ENCODE assay signal across 18 cellular contexts in genomic region chr4:99921174-99921573, GRCh38. TPM values are rescaled to one million over a fixed set of nuclear protein-coding genes. Genes with fewer than 3 reads are reported as not detected.
A peak's percentile ranks its signal among the peaks of the same experiment; 100 is the strongest.
DNase-seq lines count a peak whose midpoint lies in the region; ATAC-seq and TF ChIP-seq lines count a peak whose summit lies in the region.
"Had no signal": no experiment of that assay in that cellular context is flagged by ENCODE, and none has a peak within 500 bp of the region (broad histone marks: within the 10 kb centered on the region; RNA-seq: fewer than 3 reads in every experiment).

No MANE protein-coding gene starts in this region.

- peak overlapping the region; percentile 53 for H3K27ac Mint-ChIP-seq in activated CD4-positive, alpha-beta T cell treated with anti-CD3 and anti-CD28 coated beads for 36 hours
- peak overlapping the region; percentile 91 for H3K27ac Mint-ChIP-seq in activated naive CD4-positive, alpha-beta T cell treated with anti-CD3 and anti-CD28 coated beads, Interleukin-2, amount 50 U/mL, for 24 hours
- H3K27ac Mint-ChIP-seq in activated CD8-positive, alpha-beta T cell treated with anti-CD3 and anti-CD28 coated beads, Interleukin-2, amount 10 ng/mL, durations not matched to agents 7 days and 5 days = peak overlapping the region; percentile 21
- H3K27ac Mint-ChIP-seq in naive thymus-derived CD4-positive, alpha-beta T cell = peak overlapping the region; percentile 62 to 88 (median 78)
- no peak overlapping the region for H3K27ac Mint-ChIP-seq in osteocyte (ENCODE audit: unreplicated experiment)
- H3K27ac Mint-ChIP-seq: GM23338 had no signal

- TF ChIP-seq CTCF in osteocyte (IDR thresholded peaks at IDR 0.05) = no peak

- H3K36me3 ChIP-seq in naive thymus-derived CD4-positive, alpha-beta T cell (ENCODE audit: control insufficient read depth in 2 of 3, insufficient read depth in 3 of 3, low read length in 3 of 3) = peaks cover 0 to 16% (median 0%) of the 10 kb centered on the region in 3 experiments

- peaks cover 44% of the 10 kb centered on the region for H3K36me3 Mint-ChIP-seq in activated CD4-positive, alpha-beta T cell treated with anti-CD3 and anti-CD28 coated beads for 36 hours (ENCODE audit: low read depth)
- peaks cover 27% of the 10 kb centered on the region for H3K36me3 Mint-ChIP-seq in activated naive CD4-positive, alpha-beta T cell treated with anti-CD3 and anti-CD28 coated beads, Interleukin-2, amount 50 U/mL, for 24 hours
- H3K36me3 Mint-ChIP-seq in activated CD8-positive, alpha-beta T cell treated with anti-CD3 and anti-CD28 coated beads, Interleukin-2, amount 10 ng/mL, durations not matched to agents 7 days and 5 days (ENCODE audit: low read depth) = peaks cover 46% of the 10 kb centered on the region
- H3K36me3 Mint-ChIP-seq in naive thymus-derived CD4-positive, alpha-beta T cell = peaks cover 12 to 47% (median 36%) of the 10 kb centered on the region in 5 donors
- peaks cover 34% of the 10 kb centered on the region for H3K36me3 Mint-ChIP-seq in osteocyte (ENCODE audit: unreplicated experiment)

- no peak overlapping the region for H3K27ac ChIP-seq in naive thymus-derived CD4-positive, alpha-beta T cell (ENCODE audit: low read depth, low read length)

- peaks cover 14% of the 10 kb centered on the region for H3K4me1 Mint-ChIP-seq in activated CD4-positive, alpha-beta T cell treated with anti-CD3 and anti-CD28 coated beads for 36 hours
- peaks cover 23% of the 10 kb centered on the region for H3K4me1 Mint-ChIP-seq in activated naive CD4-positive, alpha-beta T cell treated with anti-CD3 and anti-CD28 coated beads, Interleukin-2, amount 50 U/mL, for 24 hours
- H3K4me1 Mint-ChIP-seq in activated CD8-positive, alpha-beta T cell treated with anti-CD3 and anti-CD28 coated beads, Interleukin-2, amount 10 ng/mL, durations not matched to agents 7 days and 5 days (ENCODE audit: low read depth) = peaks cover 23% of the 10 kb centered on the region
- H3K4me1 Mint-ChIP-seq in naive thymus-derived CD4-positive, alpha-beta T cell = peaks cover 13 to 51% (median 22%) of the 10 kb centered on the region in 7 donors
- no peaks in the 10 kb centered on the region for H3K4me1 Mint-ChIP-seq in osteocyte (ENCODE audit: unreplicated experiment)
- H3K4me1 Mint-ChIP-seq: GM23338 had no signal

- intact Hi-C loops in activated CD4-positive, alpha-beta T cell treated with anti-CD3 and anti-CD28 coated beads for 36 hours (cut with DNase I, micrococcal nuclease) = no loop called here
- intact Hi-C loops in naive thymus-derived CD4-positive, alpha-beta T cell (cut with micrococcal nuclease) = loop anchor here in 1 of 2 donors (2.0 kb wide), 2 partner anchors 14 to 16 kb away; no protein-coding TSS in a partner anchor

- CTCF ChIA-PET in activated CD4-positive, alpha-beta T cell treated with anti-CD3 and anti-CD28 coated beads for 36 hours (lab: Charles Lee) = interaction anchor here (1.1 kb wide), 1 partner anchor 20 kb away, joined by 3 read pairs; no protein-coding TSS in a partner anchor
- CTCF ChIA-PET in activated CD8-positive, alpha-beta T cell treated with anti-CD3 and anti-CD28 coated beads, Interleukin-2, amount 10 ng/mL, durations not matched to agents 7 days and 5 days (lab: Charles Lee) = interaction anchor here (1.0 to 2.1 kb wide), 2 partner anchors 19 to 27 kb away, joined by 4 to 6 read pairs; no protein-coding TSS in a partner anchor
- CTCF ChIA-PET in naive thymus-derived CD4-positive, alpha-beta T cell (lab: Charles Lee) = interaction anchor here (0.7 to 1.1 kb wide), 2 partner anchors 28 to 358 kb away, joined by 3 read pairs; no protein-coding TSS in a partner anchor

- peaks cover 4% of the 10 kb centered on the region for H3K9me3 Mint-ChIP-seq in activated CD4-positive, alpha-beta T cell treated with anti-CD3 and anti-CD28 coated beads for 36 hours (ENCODE audit: low read depth)
- peaks cover 12% of the 10 kb centered on the region for H3K9me3 Mint-ChIP-seq in activated naive CD4-positive, alpha-beta T cell treated with anti-CD3 and anti-CD28 coated beads, Interleukin-2, amount 50 U/mL, for 24 hours
- H3K9me3 Mint-ChIP-seq in activated CD8-positive, alpha-beta T cell treated with anti-CD3 and anti-CD28 coated beads, Interleukin-2, amount 10 ng/mL, durations not matched to agents 7 days and 5 days (ENCODE audit: insufficient read depth) = no peaks in the 10 kb centered on the region
- peaks cover 0 to 13% (median 7%) of the 10 kb centered on the region in 11 donors for H3K9me3 Mint-ChIP-seq in naive thymus-derived CD4-positive, alpha-beta T cell
- H3K9me3 Mint-ChIP-seq in osteocyte (ENCODE audit: unreplicated experiment) = peaks cover 10% of the 10 kb centered on the region
- H3K9me3 Mint-ChIP-seq: GM23338 had no signal

- ATAC-seq in activated CD4-positive, alpha-beta T cell treated with anti-CD3 and anti-CD28 coated beads for 36 hours = peak; percentile 90
- ATAC-seq in activated CD8-positive, alpha-beta T cell treated with anti-CD3 and anti-CD28 coated beads, Interleukin-2, amount 10 ng/mL, durations not matched to agents 7 days and 5 days = peak; percentile 84
- peak; percentile 89 for ATAC-seq in naive thymus-derived CD4-positive, alpha-beta T cell
- ATAC-seq: GM23338, HCT116 had no signal

- H3K27me3 ChIP-seq in naive thymus-derived CD4-positive, alpha-beta T cell (ENCODE audit: control insufficient read depth in 2 of 2, insufficient read depth in 2 of 2, low read length in 2 of 2) = no peaks in the 10 kb centered on the region

- no peaks in the 10 kb centered on the region for H3K27me3 Mint-ChIP-seq in activated CD4-positive, alpha-beta T cell treated with anti-CD3 and anti-CD28 coated beads for 36 hours
- H3K27me3 Mint-ChIP-seq in activated naive CD4-positive, alpha-beta T cell treated with anti-CD3 and anti-CD28 coated beads, Interleukin-2, amount 50 U/mL, for 24 hours = no peaks in the 10 kb centered on the region
- H3K27me3 Mint-ChIP-seq in activated CD8-positive, alpha-beta T cell treated with anti-CD3 and anti-CD28 coated beads, Interleukin-2, amount 10 ng/mL, durations not matched to agents 7 days and 5 days (ENCODE audit: low read depth) = no peaks in the 10 kb centered on the region
- H3K27me3 Mint-ChIP-seq in naive thymus-derived CD4-positive, alpha-beta T cell = no peaks in the 10 kb centered on the region
- no peaks in the 10 kb centered on the region for H3K27me3 Mint-ChIP-seq in osteocyte (ENCODE audit: unreplicated experiment)

- peaks cover 0 to 4% (median 0%) of the 10 kb centered on the region in 3 experiments for H3K9me3 ChIP-seq in naive thymus-derived CD4-positive, alpha-beta T cell (ENCODE audit: control insufficient read depth in 2 of 3, low read length in 3 of 3)

- POLR2A ChIA-PET in activated CD4-positive, alpha-beta T cell treated with anti-CD3 and anti-CD28 coated beads for 36 hours (lab: Charles Lee) = no interaction called here
- POLR2A ChIA-PET in activated CD8-positive, alpha-beta T cell treated with anti-CD3 and anti-CD28 coated beads, Interleukin-2, amount 10 ng/mL, durations not matched to agents 7 days and 5 days (lab: Charles Lee) = interaction anchor here (1.1 to 2.3 kb wide), 2 partner anchors 25 to 28 kb away, joined by 3 to 9 read pairs; partner anchors contain the start of gene DNAJB14
- POLR2A ChIA-PET in naive thymus-derived CD4-positive, alpha-beta T cell (lab: Charles Lee) = interaction anchor here (1.2 to 2.0 kb wide), 4 partner anchors 14 to 74 kb away, joined by 3 to 10 read pairs (median 4); partner anchors contain the start of genes DNAJB14 and H2AZ1

- peak; percentile 15 for DNase-seq in activated CD4-positive, alpha-beta T cell treated with anti-CD3 and anti-CD28 coated beads for 36 hours
- DNase-seq in activated CD4-positive, alpha-beta T cell treated with anti-CD3 and anti-CD28 coated beads, Interleukin-2, amount 50 U/mL, for 4 hours = no peak
- no peak for DNase-seq in activated naive CD4-positive, alpha-beta T cell treated with Interleukin-2 at 50 U/mL for 16 hours
- peak; percentile 28 for DNase-seq in activated CD8-positive, alpha-beta T cell treated with anti-CD3 and anti-CD28 coated beads, Interleukin-2, amount 10 ng/mL, durations not matched to agents 7 days and 5 days
- peak in 7 of 9 donors; percentile 8 to 59 (median 34) for DNase-seq in naive thymus-derived CD4-positive, alpha-beta T cell
- DNase-seq in osteocyte (ENCODE audit: extremely low spot score, unreplicated experiment) = no peak
- DNase-seq in GDM1 (lab: John Stamatoyannopoulos, UW) = no peak
- DNase-seq: GF-D8; IMR-90; Kasumi-1; MM.1S; NCI-H1092 treated with DMSO at 0.1 percent for 48 hours; NCI-H1694; NCI-H526 treated with DMSO at 0.1 percent for 48 hours; NK-92 treated with Interleukin-12 subunit alpha and Interleukin-12 subunit beta, amount 100 ng/mL, for 24 hours had no signal

- peaks cover 0 to 4% of the 10 kb centered on the region in 2 donors for H3K4me1 ChIP-seq in naive thymus-derived CD4-positive, alpha-beta T cell (ENCODE audit: control insufficient read depth in 2 of 2, insufficient read depth in 2 of 2, low read length in 2 of 2)

- no peak overlapping the region for H3K4me3 ChIP-seq in naive thymus-derived CD4-positive, alpha-beta T cell (ENCODE audit: low read length)
- H3K4me3 ChIP-seq: GM23338 had no signal

- no peak overlapping the region for H3K4me3 Mint-ChIP-seq in activated CD4-positive, alpha-beta T cell treated with anti-CD3 and anti-CD28 coated beads for 36 hours
- peak overlapping the region; percentile 52 for H3K4me3 Mint-ChIP-seq in activated naive CD4-positive, alpha-beta T cell treated with anti-CD3 and anti-CD28 coated beads, Interleukin-2, amount 50 U/mL, for 24 hours
- no peak overlapping the region for H3K4me3 Mint-ChIP-seq in activated CD8-positive, alpha-beta T cell treated with anti-CD3 and anti-CD28 coated beads, Interleukin-2, amount 10 ng/mL, durations not matched to agents 7 days and 5 days
- H3K4me3 Mint-ChIP-seq in naive thymus-derived CD4-positive, alpha-beta T cell = peak overlapping the region; percentile 1 to 67 (median 42)
- no peak overlapping the region for H3K4me3 Mint-ChIP-seq in osteocyte (ENCODE audit: unreplicated experiment)
- H3K4me3 Mint-ChIP-seq: GM23338 had no signal

RNA-seq across cellular contexts. Expression of gene DNAJB14, which starts 25.2 kb away (rescaled TPM):
- total RNA-seq in activated CD4-positive, alpha-beta T cell treated with anti-CD3 and anti-CD28 coated beads for 36 hours = 10 to 100 TPM; 29.9 to 46.2 TPM
- total RNA-seq in activated CD8-positive, alpha-beta T cell treated with anti-CD3 and anti-CD28 coated beads, Interleukin-2, amount 10 ng/mL, durations not matched to agents 7 days and 5 days = 10 to 100 TPM; 52.7 to 54.6 TPM
- total RNA-seq in naive thymus-derived CD4-positive, alpha-beta T cell = 10 to 100 TPM; 49.7 to 80.5 (median 54.2) TPM
- 10 to 100 TPM; 51.1 to 60.4 TPM for polyA plus RNA-seq in naive thymus-derived CD4-positive, alpha-beta T cell
- 49.2 and 56.5 TPM in 2 replicates for total RNA-seq in osteocyte

RNA-seq across cellular contexts. Expression of gene LAMTOR3, which starts 26.9 kb away (rescaled TPM):
- total RNA-seq in activated CD4-positive, alpha-beta T cell treated with anti-CD3 and anti-CD28 coated beads for 36 hours = 10 to 100 TPM; 28.5 to 30.4 TPM
- 10 to 100 TPM; 26.8 to 28.8 TPM for total RNA-seq in activated CD8-positive, alpha-beta T cell treated with anti-CD3 and anti-CD28 coated beads, Interleukin-2, amount 10 ng/mL, durations not matched to agents 7 days and 5 days
- 10 to 100 TPM; 20.1 to 32.6 (median 27.4) TPM for total RNA-seq in naive thymus-derived CD4-positive, alpha-beta T cell
- polyA plus RNA-seq in naive thymus-derived CD4-positive, alpha-beta T cell = 10 to 100 TPM; 36.5 to 37.0 TPM
- total RNA-seq in osteocyte = 38.2 and 44.7 TPM in 2 replicates

RNA-seq across cellular contexts. Expression of gene H2AZ1, which starts 28.9 kb away (rescaled TPM):
- 100 to 1,000 TPM; 376 to 809 TPM for total RNA-seq in activated CD4-positive, alpha-beta T cell treated with anti-CD3 and anti-CD28 coated beads for 36 hours
- 100 to 1,000 TPM; 603 to 643 TPM for total RNA-seq in activated CD8-positive, alpha-beta T cell treated with anti-CD3 and anti-CD28 coated beads, Interleukin-2, amount 10 ng/mL, durations not matched to agents 7 days and 5 days
- 100 to 1,000 TPM in 3 of 5 experiments, 10 to 100 TPM in 2; 82.2 to 407 (median 123) TPM for total RNA-seq in naive thymus-derived CD4-positive, alpha-beta T cell
- polyA plus RNA-seq in naive thymus-derived CD4-positive, alpha-beta T cell = 100 to 1,000 TPM; 381 to 414 TPM
- 192 and 198 TPM in 2 replicates for total RNA-seq in osteocyte

Comparison
In these comparisons a context has a peak if more than half of its experiments do, and no peak if none do; other contexts are left out.
1. DNase-seq: peak in activated CD4-positive, alpha-beta T cell treated with anti-CD3 and anti-CD28 coated beads for 36 hours (single experiment), activated CD8-positive, alpha-beta T cell treated with anti-CD3 and anti-CD28 coated beads, Interleukin-2, amount 10 ng/mL, durations not matched to agents 7 days and 5 days (single experiment) and naive thymus-derived CD4-positive, alpha-beta T cell (7 of 9); none in activated CD4-positive, alpha-beta T cell treated with anti-CD3 and anti-CD28 coated beads, Interleukin-2, amount 50 U/mL, for 4 hours (0 of 2), activated naive CD4-positive, alpha-beta T cell treated with Interleukin-2 at 50 U/mL for 16 hours (single experiment), osteocyte (single experiment) and GDM1 (single experiment).
2. H3K4me3 Mint-ChIP-seq: peak in activated naive CD4-positive, alpha-beta T cell treated with anti-CD3 and anti-CD28 coated beads, Interleukin-2, amount 50 U/mL, for 24 hours (single experiment) and naive thymus-derived CD4-positive, alpha-beta T cell (10 of 10); none in activated CD4-positive, alpha-beta T cell treated with anti-CD3 and anti-CD28 coated beads for 36 hours (single experiment), activated CD8-positive, alpha-beta T cell treated with anti-CD3 and anti-CD28 coated beads, Interleukin-2, amount 10 ng/mL, durations not matched to agents 7 days and 5 days (single experiment) and osteocyte (single experiment).
3. Peak in every context shown above with its lines, with median percentiles within 50 percentile points of each other: ATAC-seq.